In genomic region chr19:21584532-21584931, GRCh38 we compare ENCODE assay signal across 17 cellular contexts.
DNase-seq lines count a peak whose midpoint lies in the region; ATAC-seq lines count a peak whose summit lies in the region.
"Had no signal": no experiment of that assay in that cellular context is flagged by ENCODE, and none has a peak within 500 bp of the region (broad histone marks: within the 10 kb centered on the region; RNA-seq: fewer than 3 reads in every experiment).

No MANE protein-coding gene starts in this region.

- peaks cover 12% of the 10 kb centered on the region for H3K9me3 Mint-ChIP-seq in activated naive CD8-positive, alpha-beta T cell treated with anti-CD3 and anti-CD28 coated beads, Interleukin-2, amount 10 ng/mL, durations not matched to agents 7 days and 5 days
- H3K9me3 Mint-ChIP-seq in activated naive CD8-positive, alpha-beta T cell treated with anti-CD3 and anti-CD28 coated beads for 36 hours = peaks cover 15% of the 10 kb centered on the region
- peaks cover 0 to 55% (median 1%) of the 10 kb centered on the region in 11 donors for H3K9me3 Mint-ChIP-seq in naive thymus-derived CD4-positive, alpha-beta T cell

- H3K36me3 ChIP-seq in naive thymus-derived CD4-positive, alpha-beta T cell (ENCODE audit: control insufficient read depth in 2 of 3, insufficient read depth in 3 of 3, low read length in 3 of 3) = no peaks in the 10 kb centered on the region
- H3K36me3 ChIP-seq: Peyer's patch had no signal

- H3K9me3 ChIP-seq in T-helper 17 cell (ENCODE audit: control insufficient read depth, low read length, poor library complexity, severe bottlenecking) = no peaks in the 10 kb centered on the region
- H3K9me3 ChIP-seq in naive thymus-derived CD4-positive, alpha-beta T cell (ENCODE audit: control insufficient read depth in 2 of 3, low read length in 3 of 3) = no peaks in the 10 kb centered on the region

- H3K27me3 ChIP-seq in naive thymus-derived CD4-positive, alpha-beta T cell (ENCODE audit: control insufficient read depth in 2 of 2, insufficient read depth in 2 of 2, low read length in 2 of 2) = no peaks in the 10 kb centered on the region
- H3K27me3 ChIP-seq: Peyer's patch had no signal

- ATAC-seq in activated naive CD8-positive, alpha-beta T cell treated with anti-CD3 and anti-CD28 coated beads, Interleukin-2, amount 10 ng/mL, durations not matched to agents 7 days and 5 days (ENCODE audit: low read depth) = no peak
- ATAC-seq in T-helper 17 cell = peak; percentile 77
- no peak for ATAC-seq in naive thymus-derived CD4-positive, alpha-beta T cell

- H3K4me3 Mint-ChIP-seq in activated naive CD8-positive, alpha-beta T cell treated with anti-CD3 and anti-CD28 coated beads, Interleukin-2, amount 10 ng/mL, durations not matched to agents 7 days and 5 days = peak overlapping the region; percentile 35
- no peak overlapping the region for H3K4me3 Mint-ChIP-seq in activated naive CD8-positive, alpha-beta T cell treated with anti-CD3 and anti-CD28 coated beads for 36 hours
- peak overlapping the region; percentile 76 for H3K4me3 Mint-ChIP-seq in T-helper 17 cell
- H3K4me3 Mint-ChIP-seq in naive thymus-derived CD4-positive, alpha-beta T cell = peak overlapping the region in 8 of 10 donors; percentile 38 to 83 (median 70)

- no peak overlapping the region for H3K27ac Mint-ChIP-seq in activated naive CD8-positive, alpha-beta T cell treated with anti-CD3 and anti-CD28 coated beads, Interleukin-2, amount 10 ng/mL, durations not matched to agents 7 days and 5 days
- no peak overlapping the region for H3K27ac Mint-ChIP-seq in activated naive CD8-positive, alpha-beta T cell treated with anti-CD3 and anti-CD28 coated beads for 36 hours
- H3K27ac Mint-ChIP-seq in T-helper 17 cell = peak overlapping the region; percentile 65
- H3K27ac Mint-ChIP-seq in naive thymus-derived CD4-positive, alpha-beta T cell = peak overlapping the region in 5 of 9 donors; percentile 8 to 82 (median 56)
- H3K27ac Mint-ChIP-seq: CD4-positive, CD25-positive, alpha-beta regulatory T cell had no signal

- peaks cover 0 to 24% of the 10 kb centered on the region in 2 donors for H3K4me1 ChIP-seq in naive thymus-derived CD4-positive, alpha-beta T cell (ENCODE audit: control insufficient read depth in 2 of 2, insufficient read depth in 2 of 2, low read length in 2 of 2)

- intact Hi-C loops in naive thymus-derived CD4-positive, alpha-beta T cell (cut with micrococcal nuclease) = loop anchor here in 1 of 2 donors (10.0 kb wide), 1 partner anchor 260 kb away; the partner anchor contains the start of gene ZNF708

- POLR2A ChIA-PET in activated naive CD8-positive, alpha-beta T cell treated with anti-CD3 and anti-CD28 coated beads, Interleukin-2, amount 10 ng/mL, durations not matched to agents 7 days and 5 days (lab: Charles Lee) = no interaction called here
- POLR2A ChIA-PET in naive thymus-derived CD4-positive, alpha-beta T cell (lab: Charles Lee) = interaction anchor here (0.7 to 10.8 kb wide), 4 partner anchors 10 to 1160 kb away, joined by 3 to 144 read pairs (median 10); partner anchors contain the start of gene ZNF429

- no peaks in the 10 kb centered on the region for H3K27me3 Mint-ChIP-seq in activated naive CD8-positive, alpha-beta T cell treated with anti-CD3 and anti-CD28 coated beads, Interleukin-2, amount 10 ng/mL, durations not matched to agents 7 days and 5 days
- H3K27me3 Mint-ChIP-seq in activated naive CD8-positive, alpha-beta T cell treated with anti-CD3 and anti-CD28 coated beads for 36 hours = peaks cover 4% of the 10 kb centered on the region
- peaks cover 19% of the 10 kb centered on the region for H3K27me3 Mint-ChIP-seq in T-helper 17 cell
- peaks cover 0 to 27% (median 7%) of the 10 kb centered on the region in 5 donors for H3K27me3 Mint-ChIP-seq in naive thymus-derived CD4-positive, alpha-beta T cell

- no peak for DNase-seq in activated naive CD8-positive, alpha-beta T cell treated with anti-CD3 and anti-CD28 coated beads, Interleukin-2, amount 10 ng/mL, durations not matched to agents 7 days and 5 days
- DNase-seq in activated naive CD8-positive, alpha-beta T cell treated with anti-CD3 and anti-CD28 coated beads for 36 hours = no peak
- DNase-seq in T-helper 17 cell = no peak
- DNase-seq in naive thymus-derived CD4-positive, alpha-beta T cell = no peak
- DNase-seq in SW 1271 (lab: John Stamatoyannopoulos, UW) = no peak
- no peak for DNase-seq in ecto neural progenitor cell (ENCODE audit: low spot score)
- no peak for DNase-seq in midbrain (lab: John Stamatoyannopoulos, UW)
- DNase-seq: ACHN; CD4-positive, CD25-positive, alpha-beta regulatory T cell; Karpas-422; NCI-H1105 treated with DMSO at 0.1 percent for 48 hours; NCI-H1930; NCI-H2171 treated with DMSO at 0.1 percent for 48 hours; NCI-H510A; NCI-H82; Peyer's patch; Right ventricle myocardium superior had no signal

- H3K4me1 Mint-ChIP-seq in activated naive CD8-positive, alpha-beta T cell treated with anti-CD3 and anti-CD28 coated beads, Interleukin-2, amount 10 ng/mL, durations not matched to agents 7 days and 5 days = peaks cover 6% of the 10 kb centered on the region
- H3K4me1 Mint-ChIP-seq in activated naive CD8-positive, alpha-beta T cell treated with anti-CD3 and anti-CD28 coated beads for 36 hours = peaks cover 14% of the 10 kb centered on the region
- H3K4me1 Mint-ChIP-seq in T-helper 17 cell = peaks cover 16% of the 10 kb centered on the region
- H3K4me1 Mint-ChIP-seq in naive thymus-derived CD4-positive, alpha-beta T cell = peaks cover 0 to 67% (median 33%) of the 10 kb centered on the region in 7 donors

- no peak overlapping the region for H3K27ac ChIP-seq in naive thymus-derived CD4-positive, alpha-beta T cell (ENCODE audit: low read depth, low read length)
- H3K27ac ChIP-seq: Peyer's patch had no signal

- CTCF ChIA-PET in naive thymus-derived CD4-positive, alpha-beta T cell (lab: Charles Lee) = interaction anchor here (0.6 kb wide), 1 partner anchor 33 kb away, joined by 3 read pairs; no protein-coding TSS in a partner anchor

- H3K4me3 ChIP-seq in naive thymus-derived CD4-positive, alpha-beta T cell (ENCODE audit: low read length) = no peak overlapping the region
- H3K4me3 ChIP-seq: Peyer's patch had no signal

- H3K36me3 Mint-ChIP-seq in activated naive CD8-positive, alpha-beta T cell treated with anti-CD3 and anti-CD28 coated beads, Interleukin-2, amount 10 ng/mL, durations not matched to agents 7 days and 5 days = no peaks in the 10 kb centered on the region
- H3K36me3 Mint-ChIP-seq in activated naive CD8-positive, alpha-beta T cell treated with anti-CD3 and anti-CD28 coated beads for 36 hours = peaks cover 3% of the 10 kb centered on the region
- no peaks in the 10 kb centered on the region for H3K36me3 Mint-ChIP-seq in T-helper 17 cell (ENCODE audit: low read depth)
- H3K36me3 Mint-ChIP-seq in naive thymus-derived CD4-positive, alpha-beta T cell = peaks cover 0 to 6% (median 2%) of the 10 kb centered on the region in 5 donors
- H3K36me3 Mint-ChIP-seq: CD4-positive, CD25-positive, alpha-beta regulatory T cell had no signal

Comparison
In these comparisons a context has a peak if more than half of its experiments do, and no peak if none do; other contexts are left out.
1. H3K27ac Mint-ChIP-seq: peak in T-helper 17 cell (single experiment) and naive thymus-derived CD4-positive, alpha-beta T cell (5 of 9); none in activated naive CD8-positive, alpha-beta T cell treated with anti-CD3 and anti-CD28 coated beads, Interleukin-2, amount 10 ng/mL, durations not matched to agents 7 days and 5 days (single experiment) and activated naive CD8-positive, alpha-beta T cell treated with anti-CD3 and anti-CD28 coated beads for 36 hours (single experiment).